Comparison of ENCODE assay signal across 8 cellular contexts in genomic region chr5:62460578-62460983, GRCh38. TPM values are rescaled to one million over a fixed set of nuclear protein-coding genes. Genes with fewer than 3 reads are reported as not detected.
A peak's percentile ranks its signal among the peaks of the same experiment; 100 is the strongest.
DNase-seq lines count a peak whose midpoint lies in the region; ATAC-seq lines count a peak whose summit lies in the region.

No MANE protein-coding gene starts in this region.

- H2BK5ac ChIP-seq in mesendoderm (ENCODE audit: low read length) = no peak overlapping the region

- H3K4ac ChIP-seq in mesendoderm (ENCODE audit: low read depth, low read length) = no peak overlapping the region

- H3K27ac ChIP-seq in mesendoderm (ENCODE audit: low read depth, low read length) = no peak overlapping the region

- no peak overlapping the region for H3K18ac ChIP-seq in mesendoderm (ENCODE audit: low read length)

- H3K4me2 ChIP-seq in mesendoderm (ENCODE audit: low read length) = no peak overlapping the region

- ATAC-seq in GM19324 (IDR thresholded peaks at IDR 0.05; ENCODE audit: low FRiP score, unreplicated experiment) = peak; percentile 72
- ATAC-seq in HG03159 (IDR thresholded peaks at IDR 0.05; ENCODE audit: unreplicated experiment) = peak; percentile 88

- no peak overlapping the region for H3K4me3 ChIP-seq in mesendoderm (ENCODE audit: low read length)

- H3K23ac ChIP-seq in mesendoderm (ENCODE audit: low read length) = no peak overlapping the region

- H3K9ac ChIP-seq in mesendoderm (ENCODE audit: low read length) = no peak overlapping the region

- H3K79me2 ChIP-seq in mesendoderm (ENCODE audit: control insufficient read depth, insufficient read depth, low read length) = no peaks in the 10 kb centered on the region

- H4K8ac ChIP-seq in mesendoderm (ENCODE audit: low read depth, low read length) = no peak overlapping the region

- no peak overlapping the region for H2BK15ac ChIP-seq in mesendoderm (replicated peaks; ENCODE audit: low read depth)

- no peak overlapping the region for H3K56ac ChIP-seq in mesendoderm (ENCODE audit: low read length)

- DNase-seq in EH (ENCODE audit: low read depth) (peak; percentile 62), NCI-H748 (lab: John Stamatoyannopoulos, UW; ENCODE audit: unreplicated experiment) (peak; percentile 47), dedifferentiated amniotic fluid mesenchymal stem cell (ENCODE audit: extremely low spot score) (peak; percentile 59), mesendoderm (peak; percentile 67), activated gamma-delta T cell (lab: John Stamatoyannopoulos, UW) (no peak)
- no peak for DNase-seq in activated CD4-positive, alpha-beta T cell treated with anti-CD3 and anti-CD28 coated beads, Interleukin-2, amount 50 U/mL, for 4 hours

- H3K36me3 ChIP-seq in mesendoderm (ENCODE audit: control insufficient read depth, insufficient read depth, low read length) = no peaks in the 10 kb centered on the region

- H2BK120ac ChIP-seq in mesendoderm (ENCODE audit: low read depth, low read length) = no peak overlapping the region

- H3K27me3 ChIP-seq in mesendoderm (ENCODE audit: insufficient read depth, low read length, poor library complexity) = no peaks in the 10 kb centered on the region

- H3K4me1 ChIP-seq in mesendoderm (ENCODE audit: control insufficient read depth, low read depth, low read length) = peaks cover 6% of the 10 kb centered on the region

- H3K79me1 ChIP-seq in mesendoderm (ENCODE audit: low read length) = peaks cover 2% of the 10 kb centered on the region

- no peak overlapping the region for H2AK5ac ChIP-seq in mesendoderm (ENCODE audit: low read length)

- H4K5ac ChIP-seq in mesendoderm (ENCODE audit: low read length) = no peak overlapping the region

RNA-seq across cellular contexts. Expression of gene IPO11, which starts 48.0 kb away (rescaled TPM):
- polyA plus RNA-seq in mesendoderm (2013, experiment 1 of 2) = 43.7 TPM
- polyA plus RNA-seq in mesendoderm (2013, experiment 2 of 2) = 44.0 TPM

RNA-seq across cellular contexts. Expression of gene DIMT1, which starts 56.9 kb away (rescaled TPM):
- polyA plus RNA-seq in mesendoderm (2013, experiment 1 of 2) = 45.3 TPM
- polyA plus RNA-seq in mesendoderm (2013, experiment 2 of 2) = 44.5 TPM

Comparison
In these comparisons a context has a peak if more than half of its experiments do, and no peak if none do; other contexts are left out.
1. DNase-seq: peak in EH (single experiment), NCI-H748 (single experiment), dedifferentiated amniotic fluid mesenchymal stem cell (single experiment) and mesendoderm (single experiment); none in activated gamma-delta T cell (single experiment) and activated CD4-positive, alpha-beta T cell treated with anti-CD3 and anti-CD28 coated beads, Interleukin-2, amount 50 U/mL, for 4 hours (0 of 2).